ENCODE assay signal across 1 cellular context in the genomic region with DNA sequence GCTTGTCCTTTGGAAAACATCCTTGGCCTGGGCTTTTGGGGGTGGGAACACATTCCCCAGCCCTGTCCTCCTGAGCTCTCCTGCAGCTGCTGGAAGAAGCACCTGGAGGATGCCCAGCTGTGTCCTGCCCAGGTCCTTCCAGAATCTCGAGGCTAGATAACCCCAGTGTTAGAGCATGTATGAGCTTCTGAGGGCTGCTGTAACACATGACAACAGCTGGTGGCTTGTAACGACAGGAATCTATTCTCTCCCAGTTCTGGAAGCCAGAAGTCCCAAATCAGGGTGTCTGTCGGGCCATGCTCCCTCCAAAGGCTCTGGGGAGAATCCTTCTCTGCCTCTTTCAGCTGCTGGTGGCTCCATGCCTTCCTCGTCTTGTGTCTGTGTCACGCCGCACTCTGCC.
TF ChIP-seq lines count a peak whose summit lies in the region.

No MANE protein-coding gene starts in this region.

TF ChIP-seq in IMR-90, 13 proteins besides CTCF, POLR2A, EP300 and RAD21:
- no peak for TF ChIP-seq NFE2L2 (IDR thresholded peaks at IDR 0.05; ENCODE audit: low read depth, low read length)
